In genomic region chr13:50125556-50126377, GRCh38 we compare ENCODE assay signal across 1 cellular context.
A peak's percentile ranks its signal among the peaks of the same experiment; 100 is the strongest.
TF ChIP-seq lines count a peak whose summit lies in the region.

No MANE protein-coding gene starts in this region.

TF ChIP-seq in HEK293, 187 proteins besides CTCF, POLR2A, EP300 and RAD21 (continued from another document and continues in another):
- TF ChIP-seq GFI1B (tag by site-specific recombination; IDR thresholded peaks at IDR 0.05) (no peak), ZNF501 (tag by site-specific recombination; IDR thresholded peaks at IDR 0.05) (peak; percentile 93), ZNF555 (tag by site-specific recombination; conservative IDR thresholded peaks at IDR 0.05) (no peak), ZNF157 (tag by site-specific recombination; IDR thresholded peaks at IDR 0.05) (no peak), ZNF169 (tag by site-specific recombination; IDR thresholded peaks at IDR 0.05) (no peak), ZNF488 (tag by site-specific recombination; IDR thresholded peaks at IDR 0.05) (0 out of 2 replicates have a peak, but pooled peaks have one; percentile 34), ZNF37A (tag by site-specific recombination; IDR thresholded peaks at IDR 0.05) (0 out of 2 replicates have a peak, but pooled peaks have one; percentile 38), ZNF174 (tag by site-specific recombination; IDR thresholded peaks at IDR 0.05) (no peak), ZNF211 (tag by site-specific recombination; IDR thresholded peaks at IDR 0.05; ENCODE audit: low read depth) (no peak), KLF10 (tag by site-specific recombination; IDR thresholded peaks at IDR 0.05) (no peak; the same call in none of the 2 replicates), ZNF114 (tag by site-specific recombination; IDR thresholded peaks at IDR 0.05) (no peak), YY1 (tag by site-specific recombination; IDR thresholded peaks at IDR 0.05) (peak; percentile 28; the same call in 1 of the 2 replicates), ZBTB7A (tag by site-specific recombination; IDR thresholded peaks at IDR 0.05; ENCODE audit: low read depth) (no peak), GLI4 (tag by site-specific recombination; IDR thresholded peaks at IDR 0.05) (no peak), ZNF324 (tag by site-specific recombination; IDR thresholded peaks at IDR 0.05) (peak; percentile 75; the same call in 1 of the 2 replicates), ZNF366 (tag by site-specific recombination; conservative IDR thresholded peaks at IDR 0.05) (no peak), ZBTB8A (tag by site-specific recombination; IDR thresholded peaks at IDR 0.05) (peak; percentile 93), ZBTB44 (tag by site-specific recombination; IDR thresholded peaks at IDR 0.05) (peak; percentile 63; the same call in 1 of the 2 replicates), ZNF629 (tag by site-specific recombination; IDR thresholded peaks at IDR 0.05) (peak; percentile 58), ATF2 (tag by site-specific recombination; IDR thresholded peaks at IDR 0.05; ENCODE audit: low read depth) (no peak), ZNF184 (tag by site-specific recombination; IDR thresholded peaks at IDR 0.05) (peak; percentile 50; the same call in 1 of the 2 replicates), ZNF23 (tag by site-specific recombination; IDR thresholded peaks at IDR 0.05; ENCODE audit: borderline replicate concordance) (no peak), ZNF514 (tag by site-specific recombination; IDR thresholded peaks at IDR 0.05) (no peak), PBX3 (CRISPR knock-in tag; IDR thresholded peaks at IDR 0.05) (no peak), ZNF416 (tag by site-specific recombination; IDR thresholded peaks at IDR 0.05) (no peak), ZNF280C (tag by site-specific recombination; IDR thresholded peaks at IDR 0.05) (no peak), ZNF530 (tag by site-specific recombination; IDR thresholded peaks at IDR 0.05; ENCODE audit: low read depth) (no peak), ZSCAN16 (tag by site-specific recombination; IDR thresholded peaks at IDR 0.05) (no peak), ZNF138 (tag by site-specific recombination; IDR thresholded peaks at IDR 0.05; ENCODE audit: borderline replicate concordance) (no peak), PRDM6 (tag by site-specific recombination; IDR thresholded peaks at IDR 0.05) (no peak), ZSCAN4 (tag by site-specific recombination; IDR thresholded peaks at IDR 0.05) (0 out of 2 replicates have a peak, but pooled peaks have one; percentile 10), ZFHX2 (tag by site-specific recombination; conservative IDR thresholded peaks at IDR 0.05) (peak; percentile 98), ZNF521 (tag by site-specific recombination; IDR thresholded peaks at IDR 0.05) (no peak), HOXC10 (CRISPR knock-in tag; IDR thresholded peaks at IDR 0.05) (no peak), ZNF510 (tag by site-specific recombination; IDR thresholded peaks at IDR 0.05; ENCODE audit: insufficient replicate concordance) (no peak), ZNF830 (tag by site-specific recombination; IDR thresholded peaks at IDR 0.05; ENCODE audit: low read depth) (no peak), ZSCAN23 (tag by site-specific recombination; IDR thresholded peaks at IDR 0.05) (no peak), ZNF48 (tag by site-specific recombination; IDR thresholded peaks at IDR 0.05) (no peak), ZNF292 (tag by site-specific recombination; IDR thresholded peaks at IDR 0.05; ENCODE audit: borderline replicate concordance, low read depth) (no peak), PRDM4 (tag by site-specific recombination; IDR thresholded peaks at IDR 0.05) (peak; percentile 31; the same call in 1 of the 2 replicates), TSHZ1 (tag by site-specific recombination; IDR thresholded peaks at IDR 0.05; ENCODE audit: borderline replicate concordance) (no peak), SETDB1 (IDR thresholded peaks at IDR 0.05; ENCODE audit: insufficient read length, low read length) (no peak), ZNF133 (tag by site-specific recombination; IDR thresholded peaks at IDR 0.05) (no peak), ZNF561 (tag by site-specific recombination; IDR thresholded peaks at IDR 0.05; ENCODE audit: borderline replicate concordance) (peak; percentile 77), ZNF571 (tag by site-specific recombination; IDR thresholded peaks at IDR 0.05) (no peak), KLF1 (tag by site-specific recombination; IDR thresholded peaks at IDR 0.05) (peak; percentile 37; the same call in 1 of the 2 replicates), ZNF350 (tag by site-specific recombination; IDR thresholded peaks at IDR 0.05) (no peak), ZNF776 (tag by site-specific recombination; IDR thresholded peaks at IDR 0.05; ENCODE audit: borderline replicate concordance) (no peak), ZNF785 (tag by site-specific recombination; IDR thresholded peaks at IDR 0.05) (no peak), ZNF670 (tag by site-specific recombination; IDR thresholded peaks at IDR 0.05; ENCODE audit: low read depth) (no peak), ZNF558 (tag by site-specific recombination; IDR thresholded peaks at IDR 0.05) (no peak), ZNF146 (tag by site-specific recombination; IDR thresholded peaks at IDR 0.05) (peak; percentile 49)
